In genomic region chr10:30991647-30992011, GRCh38 we compare ENCODE assay signal across 27 cellular contexts. TPM values are rescaled to one million over a fixed set of nuclear protein-coding genes. Genes with fewer than 3 reads are reported as not detected.
DNase-seq lines count a peak whose midpoint lies in the region; ATAC-seq and TF ChIP-seq lines count a peak whose summit lies in the region.
"Had no signal": no experiment of that assay in that cellular context is flagged by ENCODE, and none has a peak within 500 bp of the region (broad histone marks: within the 10 kb centered on the region; RNA-seq: fewer than 3 reads in every experiment).

No MANE protein-coding gene starts in this region.

- no peak overlapping the region for H2BK5ac ChIP-seq in IMR-90 (ENCODE audit: low read depth, low read length, poor library complexity, severe bottlenecking)

- WGBS in IMR-90 (ENCODE audit: extremely low coverage in 2 of 2, insufficient read length in 1 of 2), 2 experiments, result no CpG with 5 or more reads among the region's 1 CpG
- 41% methylated on average over 1 of the region's 1 CpG for WGBS in right cardiac atrium

- H3K23ac ChIP-seq in IMR-90 (ENCODE audit: low read depth, low read length), result no peak overlapping the region

- H2BK20ac ChIP-seq in IMR-90 (ENCODE audit: low read depth, low read length), result peak overlapping the region; percentile 12; the same call in 1 of the 2 replicates

- no peak overlapping the region for H3K9ac ChIP-seq in IMR-90 (ENCODE audit: low read depth, low read length)
- peak overlapping the region; percentile 50 for H3K9ac ChIP-seq in adipocyte (ENCODE audit: low read length)

- intact Hi-C loops in IMR-90 (cut with micrococcal nuclease) (no loop called here), right cardiac atrium (cut with DNase I) (no loop called here)

- no peak overlapping the region for H2AK9ac ChIP-seq in IMR-90 (replicated peaks; ENCODE audit: low read depth, low read length, poor library complexity)

- 0 out of 2 replicates have a peak overlapping the region, but pooled peaks have one; percentile 36 for H4K5ac ChIP-seq in IMR-90 (ENCODE audit: low read depth, low read length)

- H3K9me3 ChIP-seq in IMR-90 (ENCODE audit: control insufficient read depth, insufficient read depth, low read length), result peaks cover 4% of the 10 kb centered on the region
- peaks cover 19% of the 10 kb centered on the region for H3K9me3 ChIP-seq in adipocyte (ENCODE audit: control insufficient read depth, low read length)
- H3K9me3 ChIP-seq in right cardiac atrium (ENCODE audit: control insufficient read depth, low read length), result no peaks in the 10 kb centered on the region
- H3K9me3 ChIP-seq in thoracic aorta, result no peaks in the 10 kb centered on the region

- in situ Hi-C loops in IMR-90 (cut with MboI; ENCODE audit: low sequenced_read_pairs), result no loop called here
- in situ Hi-C loops in GM13977 (cut with MboI; ENCODE audit: low pct_unique_long_range_greater_than_20kb, low sequenced_read_pairs, unreplicated experiment), result no loop called here

- CTCF ChIA-PET in IMR-90 (lab: Yijun Ruan, JAX), result no interaction called here

- no TSS peak for BruUV-seq in IMR-90 (replicated peaks; lab: Mats Ljungman, UMichigan)

- no peak for TF ChIP-seq RAD21 in IMR-90 (IDR thresholded peaks at IDR 0.05; ENCODE audit: low read length)

- no peak overlapping the region for H3K18ac ChIP-seq in IMR-90 (ENCODE audit: low read depth, low read length)

- H3K4ac ChIP-seq in IMR-90 (ENCODE audit: low read depth, low read length), result no peak overlapping the region

- no peak overlapping the region; the same call in 1 of the 2 replicates for H2AK5ac ChIP-seq in IMR-90 (ENCODE audit: low read depth, low read length)

- dilution Hi-C loops in IMR-90 (cut with HindIII; ENCODE audit: low sequenced_read_pairs, unreplicated experiment), result no loop called here

- no peaks in the 10 kb centered on the region; the same call in 1 of the 2 replicates for H3K9me1 ChIP-seq in IMR-90 (ENCODE audit: insufficient read depth, low read length)

- H3K4me1 ChIP-seq in IMR-90 (ENCODE audit: control insufficient read depth, insufficient read depth, low read length), result no peaks in the 10 kb centered on the region
- peaks cover 54% of the 10 kb centered on the region for H3K4me1 ChIP-seq in adipocyte (ENCODE audit: control insufficient read depth, insufficient read depth, low read length)
- peaks cover 6% of the 10 kb centered on the region for H3K4me1 ChIP-seq in right cardiac atrium (ENCODE audit: control insufficient read depth, insufficient read depth, low read length)
- H3K4me1 ChIP-seq in thoracic aorta (ENCODE audit: control insufficient read depth in 1 of 2, low read depth in 2 of 2), result peaks cover 22 to 37% of the 10 kb centered on the region in 2 donors
- H3K4me1 ChIP-seq: Caco-2 had no signal

- no peak overlapping the region for H3K27ac ChIP-seq in IMR-90 (ENCODE audit: insufficient read depth, low read length)
- H3K27ac ChIP-seq in right cardiac atrium (ENCODE audit: low read length), result peak overlapping the region; percentile 30
- peak overlapping the region; percentile 33 to 50 for H3K27ac ChIP-seq in thoracic aorta
- H3K27ac ChIP-seq: gastroesophageal sphincter had no signal

- TF ChIP-seq POLR2A in IMR-90 (IDR thresholded peaks at IDR 0.05; ENCODE audit: low read depth, low read length), result no peak

- DNase-seq in IMR-90, result no peak
- DNase-seq in adipocyte (ENCODE audit: low read depth), result no peak
- DNase-seq in right cardiac atrium, result no peak
- no peak for DNase-seq in thoracic aorta (ENCODE audit: low spot score)
- no peak for DNase-seq in GM13977 (ENCODE audit: low spot score)
- DNase-seq in middle frontal gyrus (ENCODE audit: extremely low spot score, low spot score), result no peak
- DNase-seq: activated CD4-positive, CD25-positive, alpha-beta regulatory T cell treated with anti-CD3 and anti-CD28 coated beads, Interleukin-2, amount 50 U/mL, for 72 hours; activated CD8-positive, alpha-beta memory T cell treated with anti-CD3 and anti-CD28 coated beads, Interleukin-2, amount 50 U/mL, for 48 hours; activated CD8-positive, alpha-beta T cell treated with anti-CD3 and anti-CD28 coated beads for 36 hours; activated naive CD4-positive, alpha-beta T cell treated with anti-CD3 and anti-CD28 coated beads, Interleukin-2, amount 50 U/mL, for 16 hours; amniotic stem cell; C1 segment of cervical spinal cord; Caco-2; DMS53; effector CD8-positive, alpha-beta T cell; hypothalamus; naive B cell; NCI-H1105; NCI-H187 treated with DMSO at 0.1 percent for 48 hours; NCI-H2171 treated with DMSO at 0.1 percent for 48 hours; NCI-H510A; OCI-M1; stimulated activated CD4-positive, alpha-beta T cell treated with anti-CD3 and anti-CD28 coated beads, Interleukin-4, amount 100 ng/mL, for 24 hours; T-helper 17 cell had no signal

- no peak overlapping the region for H3K14ac ChIP-seq in IMR-90 (replicated peaks; ENCODE audit: low read depth, low read length)

- POLR2A ChIA-PET in IMR-90 (lab: Charles Lee; ENCODE audit: unreplicated experiment), result no interaction called here

- no peak overlapping the region for H4K91ac ChIP-seq in IMR-90 (ENCODE audit: insufficient read depth, low read depth, low read length)

- H3K79me1 ChIP-seq in IMR-90 (ENCODE audit: low read depth in 1 of 2, low read length in 2 of 2), result peaks cover 8 to 34% of the 10 kb centered on the region in 2 experiments

- no peak overlapping the region for H2AFZ ChIP-seq in IMR-90 (replicated peaks; ENCODE audit: low read length, poor library complexity)

- TF ChIP-seq CTCF in IMR-90 (conservative IDR thresholded peaks at IDR 0.05; ENCODE audit: low read depth, low read length) (no peak), thoracic aorta (IDR thresholded peaks at IDR 0.05) (no peak), GM13977 (IDR thresholded peaks at IDR 0.05; ENCODE audit: extremely low read depth, insufficient read depth, missing control alignments) (no peak)

- ATAC-seq in IMR-90 (ENCODE audit: low read depth), result no peak; the same call in 1 of the 2 replicates
- no peak for ATAC-seq in right cardiac atrium
- no peak for ATAC-seq in thoracic aorta (ENCODE audit: insufficient number of reproducible peaks, low FRiP score, low read depth)
- ATAC-seq in GM21360 (IDR thresholded peaks at IDR 0.05; ENCODE audit: unreplicated experiment), result no peak
- ATAC-seq: activated CD8-positive, alpha-beta T cell treated with anti-CD3 and anti-CD28 coated beads for 36 hours; activated T-helper 17 cell treated with anti-CD3 and anti-CD28 coated beads, Interleukin-2, amount 50 U/mL, for 72 hours; gastroesophageal sphincter; T-helper 17 cell had no signal

- H4K20me1 ChIP-seq in IMR-90 (ENCODE audit: insufficient read depth, low read length), result no peaks in the 10 kb centered on the region

- H3K56ac ChIP-seq in IMR-90 (ENCODE audit: extremely low read depth, insufficient read depth, low read length), result no peak overlapping the region

- H3K4me3 ChIP-seq in IMR-90 (ENCODE audit: insufficient read depth, low read depth, low read length), result no peak overlapping the region
- peak overlapping the region; percentile 36 for H3K4me3 ChIP-seq in adipocyte (ENCODE audit: low read length)
- no peak overlapping the region for H3K4me3 ChIP-seq in right cardiac atrium (ENCODE audit: low read length)
- no peak overlapping the region for H3K4me3 ChIP-seq in thoracic aorta
- H3K4me3 ChIP-seq: gastroesophageal sphincter had no signal

- H2BK120ac ChIP-seq in IMR-90 (ENCODE audit: low read depth, low read length), result no peak overlapping the region

- H3K27me3 ChIP-seq in IMR-90 (ENCODE audit: control insufficient read depth, insufficient read depth, low read length) (no peaks in the 10 kb centered on the region), adipocyte (replicated peaks; ENCODE audit: control insufficient read depth, insufficient read depth, low read length) (no peaks in the 10 kb centered on the region), right cardiac atrium (ENCODE audit: control insufficient read depth, insufficient read depth) (no peaks in the 10 kb centered on the region), thoracic aorta (replicated peaks; ENCODE audit: insufficient read depth) (no peaks in the 10 kb centered on the region)
- H3K27me3 ChIP-seq: gastroesophageal sphincter had no signal

- no peaks in the 10 kb centered on the region for H3K36me3 ChIP-seq in IMR-90 (ENCODE audit: control insufficient read depth, insufficient read depth, low read length)
- peaks cover 7% of the 10 kb centered on the region for H3K36me3 ChIP-seq in adipocyte (ENCODE audit: control insufficient read depth, insufficient read depth, low read length, severe bottlenecking)
- H3K36me3 ChIP-seq in thoracic aorta, result no peaks in the 10 kb centered on the region
- H3K36me3 ChIP-seq: gastroesophageal sphincter had no signal

- no peak overlapping the region for H4K8ac ChIP-seq in IMR-90 (ENCODE audit: low read depth in 2 of 2, low read length in 2 of 2)

- H3K4me2 ChIP-seq in IMR-90 (ENCODE audit: low read depth, low read length), result no peak overlapping the region

- H2BK15ac ChIP-seq in IMR-90 (ENCODE audit: low read depth, low read length), result no peak overlapping the region

TF ChIP-seq in IMR-90, 13 proteins besides CTCF, POLR2A, EP300 and RAD21 (continues in another document):
- no peak for TF ChIP-seq CHD1 (IDR thresholded peaks at IDR 0.05; ENCODE audit: low read depth, low read length)
- no peak for TF ChIP-seq NFE2L2 (IDR thresholded peaks at IDR 0.05; ENCODE audit: low read depth, low read length)
- TF ChIP-seq RFX5 (IDR thresholded peaks at IDR 0.05; ENCODE audit: low read depth, low read length), result no peak
- no peak for TF ChIP-seq FOS (IDR thresholded peaks at IDR 0.05; ENCODE audit: low read depth, low read length)
- TF ChIP-seq ELK1 (IDR thresholded peaks at IDR 0.05; ENCODE audit: borderline replicate concordance, low read depth, low read length), result no peak
- no peak for TF ChIP-seq MXI1 (IDR thresholded peaks at IDR 0.05; ENCODE audit: borderline replicate concordance, low read depth, low read length)

RNA-seq across cellular contexts. Expression of gene ZNF438, which starts 40.0 kb away (rescaled TPM):
- total RNA-seq in IMR-90 (2012; rRNA removed), result 2.8 and 2.9 TPM in 2 replicates
- 1.8 TPM in 2 replicates for polyA plus RNA-seq in IMR-90 (2012; rRNA removed)
- 0.75 and 0.88 TPM in 2 replicates for polyA plus RNA-seq in IMR-90 (2012; cell fraction: cytosol; rRNA removed)
- 1.1 and 4.6 TPM in 2 replicates for polyA plus RNA-seq in IMR-90 (2012; cell fraction: nucleus; rRNA removed; ENCODE audit: low replicate concordance)
- 10 to 100 TPM; 15.2 to 17.1 (median 15.9) TPM for total RNA-seq in right cardiac atrium
- 14.9 TPM for polyA plus RNA-seq in right cardiac atrium
- total RNA-seq in thoracic aorta, result 10 to 100 TPM; 10.6 to 14.5 TPM
